Comparison of ENCODE assay signal across 8 cellular contexts in the genomic region with DNA sequence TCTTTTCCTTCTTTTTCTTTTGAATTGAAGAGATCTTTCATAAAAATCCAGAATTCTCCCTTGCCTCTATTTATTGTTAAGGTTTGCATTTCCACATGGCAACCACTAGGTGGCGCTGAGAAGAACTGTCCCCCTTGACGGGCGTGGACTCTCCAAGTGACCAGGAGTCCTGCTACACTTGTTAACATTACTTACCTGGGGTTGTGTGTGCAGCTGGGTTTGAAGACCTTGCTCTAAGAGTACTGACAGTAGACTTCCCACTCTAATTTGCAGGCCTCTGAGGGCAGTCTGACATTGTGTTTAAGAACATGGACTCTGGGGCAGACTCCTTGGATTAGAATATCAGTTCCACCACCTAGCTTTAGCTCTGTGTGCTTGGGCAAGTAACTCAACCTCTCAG. TPM values are rescaled to one million over a fixed set of nuclear protein-coding genes. Genes with fewer than 3 reads are reported as not detected.
DNase-seq lines count a peak whose midpoint lies in the region; ATAC-seq and TF ChIP-seq lines count a peak whose summit lies in the region.

No MANE protein-coding gene starts in this region.

- H3K36me3 Mint-ChIP-seq in CD4-positive, CD25-positive, alpha-beta regulatory T cell: peaks cover 10% of the 10 kb centered on the region

- H3K27ac ChIP-seq in CD4-positive, CD25-positive, alpha-beta regulatory T cell (ENCODE audit: insufficient read depth, low read length, poor library complexity, severe bottlenecking): peak overlapping the region; percentile 61

- peak overlapping the region; percentile 83 to 91 (median 90) for H3K27ac Mint-ChIP-seq in CD4-positive, CD25-positive, alpha-beta regulatory T cell

- DNase-seq in CD4-positive, CD25-positive, alpha-beta regulatory T cell: peak; percentile 29 to 64 (median 56)
- peak; percentile 17 for DNase-seq in NCI-H146 (lab: John Stamatoyannopoulos, UW)
- DNase-seq in activated T-cell treated with anti-CD3 and anti-CD28 coated beads for 1 hour (ENCODE audit: low read depth): peak; percentile 29
- DNase-seq in fibroblast of villous mesenchyme (ENCODE audit: low read depth): peak; percentile 23
- peak; percentile 36 for DNase-seq in stimulated activated CD4-positive, alpha-beta T cell treated with anti-CD3 and anti-CD28 coated beads, Interleukin-1b, Interleukin-23, amount 100 ng/mL, for 48 hours

- H3K27me3 ChIP-seq in CD4-positive, CD25-positive, alpha-beta regulatory T cell (ENCODE audit: control insufficient read depth, insufficient read depth, low read length): no peaks in the 10 kb centered on the region

- peak; percentile 86 for TF ChIP-seq CTCF in fibroblast of villous mesenchyme (IDR thresholded peaks at IDR 0.05; ENCODE audit: insufficient read depth, low read depth, low read length)

- H3K4me1 ChIP-seq in CD4-positive, CD25-positive, alpha-beta regulatory T cell (ENCODE audit: control insufficient read depth, insufficient read depth, low read length, poor library complexity, severe bottlenecking): peaks cover 40% of the 10 kb centered on the region

- ATAC-seq in CD4-positive, CD25-positive, alpha-beta regulatory T cell (ENCODE audit: low read depth in 2 of 2): peak; percentile 40 to 49
- ATAC-seq in GM19452 (IDR thresholded peaks at IDR 0.05; ENCODE audit: unreplicated experiment) (peak; percentile 63), GM21717 (IDR thresholded peaks at IDR 0.05; ENCODE audit: unreplicated experiment) (no peak), GM18909 (IDR thresholded peaks at IDR 0.05; ENCODE audit: poor library complexity, unreplicated experiment) (no peak)

- no peaks in the 10 kb centered on the region for H3K27me3 Mint-ChIP-seq in CD4-positive, CD25-positive, alpha-beta regulatory T cell

- H3K4me3 ChIP-seq in CD4-positive, CD25-positive, alpha-beta regulatory T cell (ENCODE audit: low read depth, low read length): peak overlapping the region; percentile 33
- no peak overlapping the region for H3K4me3 ChIP-seq in fibroblast of villous mesenchyme (ENCODE audit: low read depth, low read length)

- peaks cover 3% of the 10 kb centered on the region for H3K36me3 ChIP-seq in CD4-positive, CD25-positive, alpha-beta regulatory T cell (ENCODE audit: control insufficient read depth, insufficient read depth, low read length)

- peak overlapping the region in 1 of 4 donors; percentile 1 for H3K4me3 Mint-ChIP-seq in CD4-positive, CD25-positive, alpha-beta regulatory T cell

- peaks cover 52 to 90% (median 77%) of the 10 kb centered on the region in 4 donors for H3K4me1 Mint-ChIP-seq in CD4-positive, CD25-positive, alpha-beta regulatory T cell

- no peaks in the 10 kb centered on the region for H3K9me3 Mint-ChIP-seq in CD4-positive, CD25-positive, alpha-beta regulatory T cell

- H3K9me3 ChIP-seq in CD4-positive, CD25-positive, alpha-beta regulatory T cell (ENCODE audit: control insufficient read depth in 2 of 2, low read length in 2 of 2): no peaks in the 10 kb centered on the region

RNA-seq across cellular contexts. Expression of a gene that starts 52.8 kb away (rescaled TPM):
- total RNA-seq in CD4-positive, CD25-positive, alpha-beta regulatory T cell: 78.9 TPM
- 10 to 100 TPM; 11.7 to 13.4 (median 12.6) TPM for polyA plus RNA-seq in CD4-positive, CD25-positive, alpha-beta regulatory T cell
- total RNA-seq in fibroblast of villous mesenchyme: 0.43 and 0.64 TPM in 2 replicates

Comparison
In these comparisons a context has a peak if more than half of its experiments do, and no peak if none do; other contexts are left out.
1. ATAC-seq: peak in CD4-positive, CD25-positive, alpha-beta regulatory T cell (2 of 2) and GM19452 (single experiment); none in GM21717 (single experiment) and GM18909 (single experiment).
2. RNA of a gene that starts 52.8 kb away (total RNA-seq): 78.9 TPM in CD4-positive, CD25-positive, alpha-beta regulatory T cell (single experiment); 0.43 to 0.64 TPM in fibroblast of villous mesenchyme; every median in the first group is over 10 times any median in the second.
3. Peak in every context shown above with its lines, with median percentiles within 50 percentile points of each other: DNase-seq.